In genomic region chr14:68910540-68910939, GRCh38 we compare ENCODE assay signal across 12 cellular contexts.
DNase-seq lines count a peak whose midpoint lies in the region; ATAC-seq and TF ChIP-seq lines count a peak whose summit lies in the region.
"Had no signal": no experiment of that assay in that cellular context is flagged by ENCODE, and none has a peak within 500 bp of the region (broad histone marks: within the 10 kb centered on the region; RNA-seq: fewer than 3 reads in every experiment).

No MANE protein-coding gene starts in this region.

- ATAC-seq in gastroesophageal sphincter (no peak), GM19324 (IDR thresholded peaks at IDR 0.05; ENCODE audit: low FRiP score, unreplicated experiment) (no peak)
- ATAC-seq: mucosa of descending colon, right cardiac atrium, T-helper 17 cell had no signal

- peaks cover 51% of the 10 kb centered on the region for H3K4me1 Mint-ChIP-seq in activated naive CD4-positive, alpha-beta T cell treated with anti-CD3 and anti-CD28 coated beads, Interleukin-2, amount 50 U/mL, for 24 hours
- peaks cover 45% of the 10 kb centered on the region for H3K4me1 Mint-ChIP-seq in activated T-cell treated with anti-CD3 and anti-CD28 coated beads, Interleukin-2, amount 50 U/mL, for 24 hours (ENCODE audit: low read depth)
- H3K4me1 Mint-ChIP-seq in stimulated activated naive CD8-positive, alpha-beta T cell treated with anti-CD3 and anti-CD28 coated beads, Interleukin-15, Interleukin-2, amounts not matched to agents 100 ng/mL and 50 ng/mL, for 24 hours (ENCODE audit: low read depth): peaks cover 39% of the 10 kb centered on the region

- H3K27me3 Mint-ChIP-seq in activated naive CD4-positive, alpha-beta T cell treated with anti-CD3 and anti-CD28 coated beads, Interleukin-2, amount 50 U/mL, for 24 hours: no peaks in the 10 kb centered on the region
- H3K27me3 Mint-ChIP-seq in activated T-cell treated with anti-CD3 and anti-CD28 coated beads, Interleukin-2, amount 50 U/mL, for 24 hours: no peaks in the 10 kb centered on the region
- no peaks in the 10 kb centered on the region for H3K27me3 Mint-ChIP-seq in stimulated activated naive CD8-positive, alpha-beta T cell treated with anti-CD3 and anti-CD28 coated beads, Interleukin-15, Interleukin-2, amounts not matched to agents 100 ng/mL and 50 ng/mL, for 24 hours
- H3K27me3 Mint-ChIP-seq: T-helper 17 cell had no signal

- H3K9me3 ChIP-seq in gastroesophageal sphincter (no peaks in the 10 kb centered on the region), colonic mucosa (no peaks in the 10 kb centered on the region)
- H3K9me3 ChIP-seq: mucosa of descending colon had no signal

- H3K4me3 Mint-ChIP-seq in activated naive CD4-positive, alpha-beta T cell treated with anti-CD3 and anti-CD28 coated beads, Interleukin-2, amount 50 U/mL, for 24 hours: no peak overlapping the region
- peak overlapping the region; percentile 30 for H3K4me3 Mint-ChIP-seq in activated T-cell treated with anti-CD3 and anti-CD28 coated beads, Interleukin-2, amount 50 U/mL, for 24 hours
- no peak overlapping the region for H3K4me3 Mint-ChIP-seq in stimulated activated naive CD8-positive, alpha-beta T cell treated with anti-CD3 and anti-CD28 coated beads, Interleukin-15, Interleukin-2, amounts not matched to agents 100 ng/mL and 50 ng/mL, for 24 hours
- H3K4me3 Mint-ChIP-seq: T-helper 17 cell had no signal

- TF ChIP-seq CTCF in gastroesophageal sphincter (IDR thresholded peaks at IDR 0.05) (no peak), colonic mucosa (IDR thresholded peaks at IDR 0.05) (no peak)

- 50 to 81% methylated on average over 5 to 9 of the region's 9 CpGs for WGBS in gastroesophageal sphincter (ENCODE audit: low coverage in 1 of 2), 2 donors

- TF ChIP-seq POLR2A in gastroesophageal sphincter (IDR thresholded peaks at IDR 0.05): no peak

- no peak overlapping the region for H3K4me3 ChIP-seq in gastroesophageal sphincter
- H3K4me3 ChIP-seq in colonic mucosa: no peak overlapping the region
- H3K4me3 ChIP-seq: mucosa of descending colon had no signal

- H3K36me3 ChIP-seq in gastroesophageal sphincter (peaks cover 0 to 68% of the 10 kb centered on the region in 2 donors), colonic mucosa (no peaks in the 10 kb centered on the region)

- H3K27me3 ChIP-seq in gastroesophageal sphincter (no peaks in the 10 kb centered on the region), colonic mucosa (no peaks in the 10 kb centered on the region)

- TF ChIP-seq EP300 in gastroesophageal sphincter (IDR thresholded peaks at IDR 0.05): no peak

- intact Hi-C loops in colonic mucosa (cut with DNase I): loop anchor here (5.0 kb wide), 1 partner anchor 92 kb away; no protein-coding TSS in a partner anchor

- H3K36me3 Mint-ChIP-seq in activated naive CD4-positive, alpha-beta T cell treated with anti-CD3 and anti-CD28 coated beads, Interleukin-2, amount 50 U/mL, for 24 hours: peaks cover 3% of the 10 kb centered on the region
- peaks cover 69% of the 10 kb centered on the region for H3K36me3 Mint-ChIP-seq in activated T-cell treated with anti-CD3 and anti-CD28 coated beads, Interleukin-2, amount 50 U/mL, for 24 hours (ENCODE audit: low read depth)
- peaks cover 38% of the 10 kb centered on the region for H3K36me3 Mint-ChIP-seq in stimulated activated naive CD8-positive, alpha-beta T cell treated with anti-CD3 and anti-CD28 coated beads, Interleukin-15, Interleukin-2, amounts not matched to agents 100 ng/mL and 50 ng/mL, for 24 hours (ENCODE audit: low read depth)

- no peaks in the 10 kb centered on the region for H3K9me3 Mint-ChIP-seq in activated naive CD4-positive, alpha-beta T cell treated with anti-CD3 and anti-CD28 coated beads, Interleukin-2, amount 50 U/mL, for 24 hours
- H3K9me3 Mint-ChIP-seq in activated T-cell treated with anti-CD3 and anti-CD28 coated beads, Interleukin-2, amount 50 U/mL, for 24 hours: peaks cover 2% of the 10 kb centered on the region
- H3K9me3 Mint-ChIP-seq in stimulated activated naive CD8-positive, alpha-beta T cell treated with anti-CD3 and anti-CD28 coated beads, Interleukin-15, Interleukin-2, amounts not matched to agents 100 ng/mL and 50 ng/mL, for 24 hours: no peaks in the 10 kb centered on the region

- H3K27ac ChIP-seq in gastroesophageal sphincter (peak overlapping the region; percentile 36 to 99 (median 89)), colonic mucosa (no peak overlapping the region)

- peak overlapping the region; percentile 46 for H3K27ac Mint-ChIP-seq in activated naive CD4-positive, alpha-beta T cell treated with anti-CD3 and anti-CD28 coated beads, Interleukin-2, amount 50 U/mL, for 24 hours
- H3K27ac Mint-ChIP-seq in activated T-cell treated with anti-CD3 and anti-CD28 coated beads, Interleukin-2, amount 50 U/mL, for 24 hours: peak overlapping the region; percentile 77
- peak overlapping the region; percentile 78 for H3K27ac Mint-ChIP-seq in stimulated activated naive CD8-positive, alpha-beta T cell treated with anti-CD3 and anti-CD28 coated beads, Interleukin-15, Interleukin-2, amounts not matched to agents 100 ng/mL and 50 ng/mL, for 24 hours
- H3K27ac Mint-ChIP-seq: T-helper 17 cell had no signal

- no peak for DNase-seq in activated naive CD4-positive, alpha-beta T cell treated with anti-CD3 and anti-CD28 coated beads, Interleukin-2, amount 50 U/mL, for 16 hours
- DNase-seq in activated T-cell treated with anti-CD3 and anti-CD28 coated beads, Interleukin-2, amount 50 U/mL, for 24 hours: peak; percentile 44
- DNase-seq in colonic mucosa (no peak), DMS53 treated with DMSO at 0.1 percent for 48 hours (lab: John Stamatoyannopoulos, UW; ENCODE audit: unreplicated experiment) (no peak)
- DNase-seq: mucosa of descending colon, NCI-H2081, T-helper 17 cell had no signal

- H3K4me1 ChIP-seq in gastroesophageal sphincter (peaks cover 0 to 96% (median 10%) of the 10 kb centered on the region in 3 donors), colonic mucosa (no peaks in the 10 kb centered on the region)

- no peak overlapping the region for H3K9ac ChIP-seq in colonic mucosa (ENCODE audit: low read depth in 2 of 2, low read length in 2 of 2)
